10 cellular contexts compared by ENCODE assay signal in the genomic region with DNA sequence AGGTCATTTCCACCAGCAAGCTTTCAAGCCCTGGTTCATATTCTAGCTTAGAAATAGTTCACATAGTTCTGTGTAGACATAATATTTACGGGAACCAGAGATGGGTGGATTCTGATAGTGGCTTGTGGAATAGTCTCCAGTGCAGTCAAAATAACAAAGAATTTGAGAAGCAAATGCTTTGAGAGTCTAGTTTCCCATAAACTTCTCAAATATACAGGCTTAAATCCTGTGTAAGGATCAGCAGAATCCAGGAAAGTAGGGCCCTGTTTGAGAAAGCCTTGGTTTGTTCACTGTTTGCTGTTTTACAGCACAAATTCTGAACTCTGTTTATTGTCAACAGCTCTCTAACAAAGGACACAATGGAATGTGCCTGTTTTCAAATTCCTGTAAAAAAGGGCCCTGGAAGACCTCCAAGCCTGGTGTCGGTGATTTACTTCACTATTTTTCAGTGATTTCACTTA. TPM values are rescaled to one million over a fixed set of nuclear protein-coding genes. Genes with fewer than 3 reads are reported as not detected.
DNase-seq lines count a peak whose midpoint lies in the region; ATAC-seq and TF ChIP-seq lines count a peak whose summit lies in the region.
"Had no signal": no experiment of that assay in that cellular context is flagged by ENCODE, and none has a peak within 500 bp of the region (broad histone marks: within the 10 kb centered on the region; RNA-seq: fewer than 3 reads in every experiment).

No MANE protein-coding gene starts in this region.

- peak overlapping the region; percentile 13 for H3K9ac ChIP-seq in HUES6 (ENCODE audit: low read length)
- H3K9ac ChIP-seq in mucosa of rectum (ENCODE audit: low read depth in 1 of 2, low read length in 2 of 2): peak overlapping the region in 1 of 2 donors; percentile 30

- no peaks in the 10 kb centered on the region for H3K9me3 Mint-ChIP-seq in endothelial cell (ENCODE audit: unreplicated experiment)

- H3K27me3 Mint-ChIP-seq in endothelial cell (ENCODE audit: unreplicated experiment): no peaks in the 10 kb centered on the region

- 0 out of 2 replicates have a peak overlapping the region, but pooled peaks have one; percentile 1 for H3K27ac ChIP-seq in HUES6 (ENCODE audit: low read depth, low read length)
- H3K27ac ChIP-seq in mucosa of rectum (ENCODE audit: low read depth in 2 of 2, low read length in 2 of 2): peak overlapping the region; percentile 21 to 67
- H3K27ac ChIP-seq in thoracic aorta: peak overlapping the region; percentile 88 to 92

- no peaks in the 10 kb centered on the region for H3K27me3 ChIP-seq in HUES6 (ENCODE audit: control insufficient read depth, insufficient read depth, low read length)
- H3K27me3 ChIP-seq in mucosa of rectum (ENCODE audit: control insufficient read depth in 2 of 2, insufficient read depth in 2 of 2, low read length in 2 of 2): no peaks in the 10 kb centered on the region
- H3K27me3 ChIP-seq in thoracic aorta (replicated peaks; ENCODE audit: insufficient read depth): no peaks in the 10 kb centered on the region

- no peak for TF ChIP-seq CTCF in endothelial cell (IDR thresholded peaks at IDR 0.05; ENCODE audit: unreplicated experiment)
- no peak for TF ChIP-seq CTCF in thoracic aorta (IDR thresholded peaks at IDR 0.05)

- no peaks in the 10 kb centered on the region for H3K36me3 Mint-ChIP-seq in endothelial cell (ENCODE audit: low read depth, unreplicated experiment)

- H3K4me3 ChIP-seq in HUES6 (ENCODE audit: low read depth, low read length) (no peak overlapping the region), mucosa of rectum (ENCODE audit: low read length in 2 of 2) (no peak overlapping the region), thoracic aorta (peak overlapping the region; percentile 9)

- no peak for ATAC-seq in thoracic aorta (ENCODE audit: insufficient number of reproducible peaks, low FRiP score, low read depth)
- no peak for ATAC-seq in HG02973 (IDR thresholded peaks at IDR 0.05; ENCODE audit: unreplicated experiment)

- no peaks in the 10 kb centered on the region for H3K9me3 ChIP-seq in HUES6 (ENCODE audit: control insufficient read depth, insufficient read depth, low read depth, low read length)
- H3K9me3 ChIP-seq in mucosa of rectum (ENCODE audit: control insufficient read depth in 2 of 2, low read length in 2 of 2): no peaks in the 10 kb centered on the region
- no peaks in the 10 kb centered on the region for H3K9me3 ChIP-seq in thoracic aorta

- H3K4me1 Mint-ChIP-seq in endothelial cell (ENCODE audit: unreplicated experiment): peaks cover 10% of the 10 kb centered on the region

- peak overlapping the region; percentile 94 for H3K27ac Mint-ChIP-seq in endothelial cell (ENCODE audit: unreplicated experiment)

- no peak overlapping the region for H3K4me3 Mint-ChIP-seq in endothelial cell (ENCODE audit: unreplicated experiment)

- H3K4me1 ChIP-seq in HUES6 (ENCODE audit: control insufficient read depth, insufficient read depth, low read length) (peaks cover 20% of the 10 kb centered on the region), mucosa of rectum (ENCODE audit: control insufficient read depth in 2 of 2, insufficient read depth in 2 of 2, low read length in 2 of 2) (peaks cover 2 to 5% of the 10 kb centered on the region in 2 donors), thoracic aorta (ENCODE audit: control insufficient read depth in 1 of 2, low read depth in 2 of 2) (peaks cover 17 to 24% of the 10 kb centered on the region in 2 donors)

- no peaks in the 10 kb centered on the region for H3K36me3 ChIP-seq in HUES6 (ENCODE audit: control insufficient read depth, insufficient read depth, low read length)
- no peaks in the 10 kb centered on the region for H3K36me3 ChIP-seq in mucosa of rectum (ENCODE audit: control insufficient read depth in 2 of 2, insufficient read depth in 2 of 2, low read length in 2 of 2)
- H3K36me3 ChIP-seq in thoracic aorta: no peaks in the 10 kb centered on the region

- no peak for DNase-seq in endothelial cell (ENCODE audit: low spot score)
- DNase-seq in thoracic aorta (ENCODE audit: low spot score): no peak
- DNase-seq in effector CD4-positive, alpha-beta T cell: no peak
- no peak for DNase-seq in cerebellum (ENCODE audit: low spot score)
- no peak for DNase-seq in stimulated activated CD8-positive, alpha-beta memory T cell treated with anti-CD3 and anti-CD28 coated beads, Interleukin-4, amount 100 ng/mL, for 48 hours
- DNase-seq: cerebellar nuclear complex, NCI-H2029 treated with DMSO at 0.1 percent for 48 hours had no signal

RNA-seq across cellular contexts. Expression of a gene that starts 11.5 kb away (rescaled TPM):
- total RNA-seq in endothelial cell (ENCODE audit: unreplicated experiment) (41.5 TPM), thoracic aorta (1,000 to 10,000 TPM in 1 of 2 donors, 100 to 1,000 TPM in 1; 358 to 3,038 TPM), cerebellum (36.3 TPM)

Comparison
In these comparisons a context has a peak if more than half of its experiments do, and no peak if none do; other contexts are left out.
1. H3K27ac ChIP-seq: peak in every context shown above with its lines; median percentile 90 in thoracic aorta; 44 in mucosa of rectum; 1 in HUES6.